25 cellular contexts compared by ENCODE assay signal in the genomic region with DNA sequence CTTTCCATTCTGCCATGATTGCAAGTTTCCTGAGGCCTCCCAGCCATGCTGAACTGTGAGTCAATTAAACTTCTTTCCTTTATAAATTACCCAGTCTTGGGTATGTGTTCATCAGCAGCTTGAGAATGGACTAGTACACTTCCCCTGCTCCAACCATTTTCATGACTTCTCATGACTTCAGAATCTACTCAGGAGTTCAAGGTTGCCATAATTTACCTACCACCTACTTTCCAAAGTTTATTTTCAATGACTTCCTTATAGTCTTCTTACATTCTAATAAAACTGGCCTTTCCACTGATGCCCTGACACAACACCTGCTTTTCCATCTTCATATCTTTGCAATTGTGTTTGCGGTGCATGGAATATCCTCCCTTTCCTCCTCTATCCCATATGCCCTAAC. TPM values are rescaled to one million over a fixed set of nuclear protein-coding genes. Genes with fewer than 3 reads are reported as not detected.
"Had no signal": no experiment of that assay in that cellular context is flagged by ENCODE, and none has a peak within 500 bp of the region (broad histone marks: within the 10 kb centered on the region; RNA-seq: fewer than 3 reads in every experiment).

No MANE protein-coding gene starts in this region.

- H3K4me1 ChIP-seq: neural progenitor cell, parathyroid adenoma, psoas muscle, right lobe of liver, sigmoid colon, stomach, thyroid gland, tibial nerve, upper lobe of right lung, uterus had no signal

- H3K27me3 ChIP-seq: neural progenitor cell, ovary, right lobe of liver, sigmoid colon, stomach, thyroid gland, tibial nerve, upper lobe of right lung, uterus had no signal

- ATAC-seq: natural killer cell; psoas muscle; right cardiac atrium; right lobe of liver; stimulated activated effector memory CD8-positive, alpha-beta T cell treated with anti-CD3 and anti-CD28 coated beads, Interleukin-12 subunit alpha, Interleukin-12 subunit beta, amount 100 ng/mL, for 72 hours; stimulated activated naive B cell treated with anti-CD40 and anti-IgM and Interleukin-4, amounts not matched to agents 10 μg/mL and 1 μg/mL and 100 μg/mL, for 72 hours; upper lobe of right lung had no signal

- H3K27ac ChIP-seq: neural progenitor cell, ovary, parathyroid adenoma, psoas muscle, right lobe of liver, sigmoid colon, stomach, thoracic aorta, thyroid gland, tibial nerve, upper lobe of right lung, uterus had no signal

- H3K9me3 ChIP-seq: ovary, psoas muscle, right lobe of liver, sigmoid colon, thoracic aorta, thyroid gland, tibial nerve, upper lobe of right lung, uterus had no signal

- DNase-seq: natural killer cell; occipital lobe; ovary; posterior cingulate gyrus; psoas muscle; right cardiac atrium; right lobe of liver; sigmoid colon; small intestine; stimulated activated CD4-positive, alpha-beta T cell treated with anti-CD3 and anti-CD28 coated beads, Interleukin-15, amount 100 ng/mL, for 24 hours; stimulated activated CD4-positive, alpha-beta T cell treated with anti-CD3 and anti-CD28 coated beads, Interleukin-2, amount 100 ng/mL, for 24 hours; stimulated activated CD4-positive, alpha-beta T cell treated with anti-CD3 and anti-CD28 coated beads, Interleukin-2, amount 100 ng/mL, for 48 hours; stimulated activated CD4-positive, alpha-beta T cell treated with anti-CD3 and anti-CD28 coated beads, Interleukin-4, amount 100 ng/mL, for 24 hours; stimulated activated naive B cell treated with anti-CD40 and anti-IgM and Interleukin-4, amounts not matched to agents 10 μg/mL and 1 μg/mL and 100 μg/mL, for 72 hours; stimulated activated naive CD4-positive, alpha-beta T cell treated with Interleukin-2 at 50 U/mL for 16 hours; stomach; thyroid gland; upper lobe of right lung; uterus had no signal

- H3K9ac ChIP-seq: neural progenitor cell, parathyroid adenoma had no signal

- H3K4me3 ChIP-seq: neural progenitor cell, ovary, psoas muscle, right lobe of liver, sigmoid colon, stomach, thoracic aorta, thyroid gland, tibial nerve, upper lobe of right lung, uterus had no signal

- H3K36me3 ChIP-seq: ovary, right lobe of liver, sigmoid colon, stomach, thoracic aorta, thyroid gland, tibial nerve, upper lobe of right lung, uterus had no signal

RNA-seq across cellular contexts. Expression of a gene that starts 31.2 kb away (rescaled TPM):
- total RNA-seq: skeletal muscle tissue had no signal
